ENCODE assay signal across 10 cellular contexts in the genomic region with DNA sequence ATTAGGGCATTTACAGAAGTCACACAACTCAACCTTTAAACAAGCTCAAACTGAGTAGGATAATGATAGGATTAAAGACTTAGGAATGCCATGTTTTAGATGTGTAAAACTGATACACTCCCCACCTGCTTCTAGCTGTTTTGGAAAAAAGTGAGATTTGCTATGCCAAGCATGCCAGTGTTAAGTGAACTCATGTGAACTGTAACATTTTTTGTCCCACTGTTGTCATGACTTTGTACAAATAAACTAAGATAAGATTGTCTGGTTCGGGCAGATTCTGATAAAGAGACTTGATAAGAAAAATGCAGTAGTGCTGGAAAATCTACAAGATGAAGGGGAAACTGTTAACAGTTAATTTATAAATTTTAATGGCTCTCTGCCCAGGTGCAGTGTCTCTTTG.
DNase-seq lines count a peak whose midpoint lies in the region; ATAC-seq, FAIRE-seq and TF ChIP-seq lines count a peak whose summit lies in the region.
"Had no signal": no experiment of that assay in that cellular context is flagged by ENCODE, and none has a peak within 500 bp of the region (broad histone marks: within the 10 kb centered on the region; RNA-seq: fewer than 3 reads in every experiment).

No MANE protein-coding gene starts in this region.

- H2AK5ac ChIP-seq in mesenchymal stem cell (ENCODE audit: low read length, severe bottlenecking), result no peak overlapping the region

- no peak for TF ChIP-seq POLR2A in H54 (IDR thresholded peaks at IDR 0.05; ENCODE audit: low read depth, low read length)
- no peak for TF ChIP-seq POLR2A in GM18505 (IDR thresholded peaks at IDR 0.05; ENCODE audit: borderline replicate concordance, extremely low read depth, insufficient read depth, insufficient read length)

- peaks cover 2% of the 10 kb centered on the region for H3K79me1 ChIP-seq in mesenchymal stem cell (replicated peaks; ENCODE audit: low read length, poor library complexity, severe bottlenecking)

- no peaks in the 10 kb centered on the region for H3K27me3 Mint-ChIP-seq in astrocyte (ENCODE audit: low read depth, unreplicated experiment)
- H3K27me3 Mint-ChIP-seq: stimulated activated naive CD8-positive, alpha-beta T cell treated with anti-CD3 and anti-CD28 coated beads, Interleukin-15, amount 100 ng/mL, for 72 hours had no signal

- H4K91ac ChIP-seq in mesenchymal stem cell (ENCODE audit: low read length), result no peak overlapping the region

- H3K4me3 Mint-ChIP-seq in astrocyte (ENCODE audit: unreplicated experiment), result no peak overlapping the region

- no peaks in the 10 kb centered on the region for H3K36me3 Mint-ChIP-seq in astrocyte (ENCODE audit: low read depth, unreplicated experiment)

- no peak overlapping the region for H3K23ac ChIP-seq in mesenchymal stem cell (ENCODE audit: low read length in 2 of 2)

- ATAC-seq in HG03175 (IDR thresholded peaks at IDR 0.05; ENCODE audit: unreplicated experiment) (no peak), GM18505 (IDR thresholded peaks at IDR 0.05; ENCODE audit: unreplicated experiment) (no peak)

- 0% methylated on average over 1 of the region's 1 CpG for whole genome bisulfite sequencing in mesenchymal stem cell

- no peak overlapping the region for H3K18ac ChIP-seq in mesenchymal stem cell (ENCODE audit: low read depth in 1 of 2, low read length in 2 of 2)

- H3K36me3 ChIP-seq in ACC112 (ENCODE audit: insufficient read depth, low read length) (no peaks in the 10 kb centered on the region), astrocyte (ENCODE audit: insufficient read depth, low read length) (no peaks in the 10 kb centered on the region), mesenchymal stem cell (ENCODE audit: control insufficient read depth in 1 of 2, insufficient read depth in 2 of 2, low read depth in 1 of 2, low read length in 2 of 2) (peaks cover 0 to 7% of the 10 kb centered on the region in 2 experiments)

- H3K79me2 ChIP-seq in ACC112 (ENCODE audit: control insufficient read depth, insufficient read depth, low read length, unreplicated experiment), result no peaks in the 10 kb centered on the region
- no peaks in the 10 kb centered on the region for H3K79me2 ChIP-seq in astrocyte (ENCODE audit: insufficient read depth, low read length)

- H2BK120ac ChIP-seq in mesenchymal stem cell (ENCODE audit: low read depth, low read length), result no peak overlapping the region

- H2AFZ ChIP-seq in ACC112 (ENCODE audit: low read length, unreplicated experiment) (no peak overlapping the region), astrocyte (ENCODE audit: low read depth, low read length) (no peak overlapping the region), mesenchymal stem cell (ENCODE audit: low read depth, low read length) (no peak overlapping the region)

- no peak overlapping the region for H2BK15ac ChIP-seq in mesenchymal stem cell (ENCODE audit: low read depth, poor library complexity, severe bottlenecking)

- no peaks in the 10 kb centered on the region for H4K20me1 ChIP-seq in astrocyte (ENCODE audit: insufficient read depth, low read length)

- peak overlapping the region; percentile 59; the same call in 1 of the 2 replicates for H3K27ac ChIP-seq in ACC112 (ENCODE audit: low read depth, low read length)
- peak overlapping the region; percentile 71 for H3K27ac ChIP-seq in astrocyte (ENCODE audit: low read depth, low read length)
- peak overlapping the region; percentile 87 for H3K27ac ChIP-seq in mesenchymal stem cell (ENCODE audit: low read length, poor library complexity, severe bottlenecking)

- H3K4me1 Mint-ChIP-seq in astrocyte (ENCODE audit: low read depth, unreplicated experiment), result peaks cover 18% of the 10 kb centered on the region

- H3K14ac ChIP-seq in mesenchymal stem cell (ENCODE audit: low read length in 2 of 2), result no peak overlapping the region

- H4K8ac ChIP-seq in mesenchymal stem cell (ENCODE audit: low read length), result no peak overlapping the region

- DNase-seq in H54 (ENCODE audit: insufficient read length, low spot score) (no peak), astrocyte (ENCODE audit: low read depth) (peak; percentile 65), mesenchymal stem cell (peak; percentile 37), T-helper 9 cell (no peak), HTR-8/SVneo (ENCODE audit: insufficient read length, low spot score) (no peak)
- DNase-seq: COR-L47; stimulated activated naive CD8-positive, alpha-beta T cell treated with anti-CD3 and anti-CD28 coated beads, Interleukin-15, amount 100 ng/mL, for 72 hours had no signal

- peak; percentile 84 for FAIRE-seq in H54 (lab: Jason Lieb, UNC)
- FAIRE-seq in astrocyte (lab: Jason Lieb, UNC), result no peak
- FAIRE-seq in HTR-8/SVneo (lab: Jason Lieb, UNC), result no peak

- no peak for TF ChIP-seq CTCF in astrocyte (IDR thresholded peaks at IDR 0.05; ENCODE audit: insufficient read depth, low read depth, low read length)

- H3K27me3 ChIP-seq in ACC112 (ENCODE audit: insufficient read depth, low read length) (no peaks in the 10 kb centered on the region), astrocyte (ENCODE audit: insufficient read depth, low read length) (no peaks in the 10 kb centered on the region), mesenchymal stem cell (ENCODE audit: control insufficient read depth in 1 of 2, insufficient read depth in 1 of 2, low read length in 2 of 2) (no peaks in the 10 kb centered on the region)

- no peak overlapping the region for H2BK5ac ChIP-seq in mesenchymal stem cell (ENCODE audit: low read depth, low read length, poor library complexity, severe bottlenecking)

- H3K4me3 ChIP-seq in ACC112 (ENCODE audit: low read depth, low read length) (peak overlapping the region; percentile 64; the same call in 1 of the 2 replicates), astrocyte (ENCODE audit: insufficient read depth, low read depth, low read length) (peak overlapping the region; percentile 37), mesenchymal stem cell (ENCODE audit: insufficient read depth in 1 of 2, low read depth in 1 of 2, low read length in 2 of 2) (no peak overlapping the region)

- H3K4me1 ChIP-seq in ACC112 (ENCODE audit: control insufficient read depth, insufficient read depth, low read length, unreplicated experiment), result peaks cover 24% of the 10 kb centered on the region
- peaks cover 28% of the 10 kb centered on the region for H3K4me1 ChIP-seq in astrocyte (ENCODE audit: insufficient read depth, low read length)
- peaks cover 5% of the 10 kb centered on the region for H3K4me1 ChIP-seq in mesenchymal stem cell (ENCODE audit: control insufficient read depth, insufficient read depth, low read depth, low read length)

- no peak overlapping the region for H3K4ac ChIP-seq in mesenchymal stem cell (ENCODE audit: low read depth in 1 of 2, low read length in 2 of 2)

- H3K9me3 ChIP-seq in astrocyte (ENCODE audit: insufficient read depth, low read depth, low read length), result no peaks in the 10 kb centered on the region
- no peaks in the 10 kb centered on the region for H3K9me3 ChIP-seq in mesenchymal stem cell (ENCODE audit: control insufficient read depth, low read length)

- H3K9me3 Mint-ChIP-seq in astrocyte (ENCODE audit: unreplicated experiment), result no peaks in the 10 kb centered on the region
- H3K9me3 Mint-ChIP-seq: stimulated activated naive CD8-positive, alpha-beta T cell treated with anti-CD3 and anti-CD28 coated beads, Interleukin-15, amount 100 ng/mL, for 72 hours had no signal

- H3K9ac ChIP-seq in astrocyte (ENCODE audit: low read length) (peak overlapping the region; percentile 54), mesenchymal stem cell (ENCODE audit: low read length) (peak overlapping the region; percentile 8)

- peak overlapping the region; percentile 42 for H3K27ac Mint-ChIP-seq in astrocyte (ENCODE audit: unreplicated experiment)

- H3K4me2 ChIP-seq in astrocyte (ENCODE audit: low read length) (peak overlapping the region; percentile 76), mesenchymal stem cell (ENCODE audit: low read length, poor library complexity, severe bottlenecking) (no peak overlapping the region)

- H2BK12ac ChIP-seq in mesenchymal stem cell (ENCODE audit: low read length in 2 of 2), result no peak overlapping the region

Comparison
In these comparisons a context has a peak if more than half of its experiments do, and no peak if none do; other contexts are left out.
1. H3K4me3 ChIP-seq: peak in ACC112 (single experiment) and astrocyte (single experiment); none in mesenchymal stem cell (0 of 2).
2. DNase-seq: peak in astrocyte (single experiment) and mesenchymal stem cell (single experiment); none in H54 (single experiment), T-helper 9 cell (single experiment) and HTR-8/SVneo (single experiment).
3. Peak in every context shown above with its lines, with median percentiles within 50 percentile points of each other: H3K27ac ChIP-seq.